ENCODE assay signal across 29 cellular contexts in genomic region chr4:149835280-149835679, GRCh38. TPM values are rescaled to one million over a fixed set of nuclear protein-coding genes. Genes with fewer than 3 reads are reported as not detected.
"Had no signal": no experiment of that assay in that cellular context is flagged by ENCODE, and none has a peak within 500 bp of the region (broad histone marks: within the 10 kb centered on the region; RNA-seq: fewer than 3 reads in every experiment).

No MANE protein-coding gene starts in this region.

- H3K4me3 Mint-ChIP-seq: activated CD8-positive, alpha-beta T cell treated with anti-CD3 and anti-CD28 coated beads, Interleukin-2, amount 10 ng/mL, durations not matched to agents 7 days and 5 days; activated naive CD4-positive, alpha-beta T cell treated with anti-CD3 and anti-CD28 coated beads, Interleukin-2, amount 50 U/mL, for 24 hours; activated naive CD8-positive, alpha-beta T cell treated with anti-CD3 and anti-CD28 coated beads, Interleukin-2, amount 50 U/mL, for 24 hours; brain; central memory CD8-positive, alpha-beta T cell; T-cell had no signal

- ATAC-seq: activated CD4-positive, CD25-positive, alpha-beta regulatory T cell treated with anti-CD3 and anti-CD28 coated beads, Interleukin-2, amount 50 U/mL, for 24 hours; activated CD8-positive, alpha-beta T cell treated with anti-CD3 and anti-CD28 coated beads, Interleukin-2, amount 10 ng/mL, durations not matched to agents 7 days and 5 days; activated naive CD8-positive, alpha-beta T cell treated with anti-CD3 and anti-CD28 coated beads, Interleukin-2, amount 50 U/mL, for 24 hours; T-cell had no signal

- H3K27me3 Mint-ChIP-seq: activated naive CD4-positive, alpha-beta T cell treated with anti-CD3 and anti-CD28 coated beads, Interleukin-2, amount 50 U/mL, for 24 hours; activated naive CD8-positive, alpha-beta T cell treated with anti-CD3 and anti-CD28 coated beads, Interleukin-2, amount 50 U/mL, for 24 hours; central memory CD8-positive, alpha-beta T cell; T-cell had no signal

- H2AFZ ChIP-seq: PC-9 had no signal

- H3K36me3 Mint-ChIP-seq: activated naive CD4-positive, alpha-beta T cell treated with anti-CD3 and anti-CD28 coated beads, Interleukin-2, amount 50 U/mL, for 24 hours; brain; T-cell had no signal

- H3K9ac ChIP-seq: KMS-11 had no signal

- FAIRE-seq: astrocyte had no signal

- H3K4me1 Mint-ChIP-seq: activated naive CD4-positive, alpha-beta T cell treated with anti-CD3 and anti-CD28 coated beads, Interleukin-2, amount 50 U/mL, for 24 hours; activated naive CD8-positive, alpha-beta T cell treated with anti-CD3 and anti-CD28 coated beads, Interleukin-2, amount 50 U/mL, for 24 hours; brain; central memory CD8-positive, alpha-beta T cell; T-cell had no signal

- H3K27ac ChIP-seq: KMS-11, PC-9, SK-N-MC, WERI-Rb-1 had no signal

- H3K27ac Mint-ChIP-seq: activated CD8-positive, alpha-beta T cell treated with anti-CD3 and anti-CD28 coated beads, Interleukin-2, amount 10 ng/mL, durations not matched to agents 7 days and 5 days; activated naive CD4-positive, alpha-beta T cell treated with anti-CD3 and anti-CD28 coated beads, Interleukin-2, amount 50 U/mL, for 24 hours; activated naive CD8-positive, alpha-beta T cell treated with anti-CD3 and anti-CD28 coated beads, Interleukin-2, amount 50 U/mL, for 24 hours; brain; T-cell had no signal

- H3K4me3 ChIP-seq: PC-9, SK-N-MC had no signal

- H3K9me3 Mint-ChIP-seq: activated naive CD4-positive, alpha-beta T cell treated with anti-CD3 and anti-CD28 coated beads, Interleukin-2, amount 50 U/mL, for 24 hours; activated naive CD8-positive, alpha-beta T cell treated with anti-CD3 and anti-CD28 coated beads, Interleukin-2, amount 50 U/mL, for 24 hours; brain; T-cell had no signal

- DNase-seq: activated CD4-positive, alpha-beta T cell treated with anti-CD3 and anti-CD28 coated beads for 48 hours; activated CD4-positive, alpha-beta T cell treated with anti-CD3 and anti-CD28 coated beads, Interleukin-2, amount 50 U/mL, for 4 hours; activated CD8-positive, alpha-beta memory T cell treated with anti-CD3 and anti-CD28 coated beads, Interleukin-2, amount 50 U/mL, for 48 hours; activated CD8-positive, alpha-beta T cell treated with anti-CD3 and anti-CD28 coated beads, Interleukin-2, amount 10 ng/mL, durations not matched to agents 7 days and 5 days; activated effector memory CD4-positive, alpha-beta T cell treated with Interleukin-2 at 50 U/mL for 16 hours; activated naive CD4-positive, alpha-beta T cell; activated naive CD8-positive, alpha-beta T cell treated with anti-CD3 and anti-CD28 coated beads, Interleukin-2, amount 50 U/mL, for 24 hours; activated T-cell treated with anti-CD3 and anti-CD28 coated beads, Interleukin-2, amount 50 U/mL, for 1 hour; amniotic stem cell; NCI-H1092; NCI-H1417; NCI-H1694; NCI-H2029; NCI-H2107; NCI-H2171 treated with DMSO at 0.1 percent for 48 hours; NCI-H226; NCI-H510A; PC-9; T-cell; T-helper 2 cell; WERI-Rb-1 had no signal

- H3K36me3 ChIP-seq: WERI-Rb-1 had no signal

- H3K4me2 ChIP-seq: KMS-11, PC-9 had no signal

RNA-seq across cellular contexts. Expression of gene IQCM, which starts 19.6 kb away (rescaled TPM):
- total RNA-seq: activated CD8-positive, alpha-beta T cell treated with anti-CD3 and anti-CD28 coated beads, Interleukin-2, amount 10 ng/mL, durations not matched to agents 7 days and 5 days; MCF 10A; PC-9; T-cell had no signal
